In the genomic region with DNA sequence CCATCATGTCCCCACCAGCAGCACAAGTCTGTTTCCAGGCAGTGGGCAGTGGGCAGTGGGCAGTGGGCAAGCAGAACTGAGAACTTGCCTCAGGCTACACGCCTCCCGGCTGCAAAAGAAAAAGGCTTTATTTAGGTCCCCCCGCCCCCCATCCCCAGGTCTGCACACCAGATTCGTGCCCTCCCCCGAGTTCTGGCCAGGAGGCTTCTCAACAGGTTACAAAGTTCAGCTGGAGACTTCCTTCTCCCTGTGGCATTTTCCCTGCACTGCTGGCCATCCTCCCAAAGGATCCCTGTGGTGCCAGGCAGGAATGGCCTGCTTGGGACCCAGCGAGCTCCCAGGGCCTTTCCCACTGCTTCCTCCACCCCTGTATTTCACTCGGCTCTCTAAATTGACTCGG, we compare ENCODE assay signal across 32 cellular contexts.
"Had no signal": no experiment of that assay in that cellular context is flagged by ENCODE, and none has a peak within 500 bp of the region (broad histone marks: within the 10 kb centered on the region; RNA-seq: fewer than 3 reads in every experiment).

No MANE protein-coding gene starts in this region.

- H3K4me3 Mint-ChIP-seq: activated B cell treated with CpG ODN at 0.5 μM for 24 hours; activated CD8-positive, alpha-beta T cell treated with anti-CD3 and anti-CD28 coated beads for 36 hours; activated naive CD4-positive, alpha-beta T cell treated with anti-CD3 and anti-CD28 coated beads, Interleukin-2, amount 10 ng/mL, durations not matched to agents 7 days and 5 days; activated naive CD8-positive, alpha-beta T cell treated with anti-CD3 and anti-CD28 coated beads, Interleukin-2, amount 10 ng/mL, durations not matched to agents 7 days and 5 days; brain; T-helper 17 cell; T-helper 2 cell treated with Interferon-gamma antibody and Interleukin-4, amounts not matched to agents 5 μg/mL and 100 μg/mL, for 36 hours had no signal

- H3K36me3 Mint-ChIP-seq: brain had no signal

- H3K9me3 ChIP-seq: breast epithelium, colonic mucosa, gastroesophageal sphincter had no signal

- FAIRE-seq: endometrium, endothelial cell of umbilical vein had no signal

- H3K27me3 ChIP-seq: ascending aorta, breast epithelium, cardiac muscle cell, colonic mucosa, gastroesophageal sphincter had no signal

- H3K27ac Mint-ChIP-seq: activated B cell treated with CpG ODN at 0.5 μM for 24 hours; activated CD8-positive, alpha-beta T cell treated with anti-CD3 and anti-CD28 coated beads for 36 hours; activated naive CD4-positive, alpha-beta T cell treated with anti-CD3 and anti-CD28 coated beads, Interleukin-2, amount 10 ng/mL, durations not matched to agents 7 days and 5 days; activated naive CD4-positive, alpha-beta T cell treated with anti-CD3 and anti-CD28 coated beads, Interleukin-2, amount 50 U/mL, for 72 hours; activated naive CD8-positive, alpha-beta T cell treated with anti-CD3 and anti-CD28 coated beads, Interleukin-2, amount 10 ng/mL, durations not matched to agents 7 days and 5 days; brain; T-helper 17 cell; T-helper 2 cell treated with Interferon-gamma antibody and Interleukin-4, amounts not matched to agents 5 μg/mL and 100 μg/mL, for 36 hours had no signal

- ATAC-seq: activated CD4-positive, CD25-positive, alpha-beta regulatory T cell treated with anti-CD3 and anti-CD28 coated beads, Interleukin-2, amount 50 U/mL, for 24 hours; activated CD8-positive, alpha-beta T cell treated with anti-CD3 and anti-CD28 coated beads for 36 hours; activated naive CD4-positive, alpha-beta T cell treated with anti-CD3 and anti-CD28 coated beads, Interleukin-2, amount 50 U/mL, for 72 hours; gastroesophageal sphincter; heart right ventricle; T-helper 17 cell had no signal

- H3K4me1 Mint-ChIP-seq: brain had no signal

- H3K27ac ChIP-seq: ascending aorta, breast epithelium, cardiac muscle cell, colonic mucosa, epithelial cell of prostate, esophagus squamous epithelium, gastroesophageal sphincter, heart right ventricle, WERI-Rb-1 had no signal

- H3K4me1 ChIP-seq: ascending aorta, breast epithelium, colonic mucosa, esophagus squamous epithelium, gastroesophageal sphincter, heart right ventricle had no signal

- DNase-seq: activated B cell treated with CpG ODN at 0.5 μM for 24 hours; activated CD4-positive, alpha-beta T cell treated with anti-CD3 and anti-CD28 coated beads for 48 hours; activated CD4-positive, alpha-beta T cell treated with anti-CD3 and anti-CD28 coated beads, Interleukin-2, amount 50 U/mL, for 1 hour; activated CD4-positive, alpha-beta T cell treated with anti-CD3 and anti-CD28 coated beads, Interleukin-2, amount 50 U/mL, for 48 hours; activated CD8-positive, alpha-beta T cell treated with anti-CD3 and anti-CD28 coated beads for 36 hours; activated gamma-delta T cell; activated naive CD4-positive, alpha-beta T cell; activated naive CD4-positive, alpha-beta T cell treated with anti-CD3 and anti-CD28 coated beads, Interleukin-2, amount 10 ng/mL, durations not matched to agents 7 days and 5 days; activated naive CD8-positive, alpha-beta T cell treated with anti-CD3 and anti-CD28 coated beads, Interleukin-2, amount 10 ng/mL, durations not matched to agents 7 days and 5 days; activated T-cell treated with anti-CD3 and anti-CD28 coated beads for 4 hours; central memory CD4-positive, alpha-beta T cell; cerebellar nuclear complex; colonic mucosa; effector CD8-positive, alpha-beta T cell; esophagus squamous epithelium; foreskin melanocyte; heart right ventricle; T-helper 1 cell; T-helper 17 cell; T1000; WERI-Rb-1 had no signal

- H3K36me3 ChIP-seq: ascending aorta, breast epithelium, cardiac muscle cell, colonic mucosa, esophagus squamous epithelium, gastroesophageal sphincter, heart right ventricle, WERI-Rb-1 had no signal

- H3K4me3 ChIP-seq: ascending aorta, breast epithelium, cardiac muscle cell, colonic mucosa, esophagus squamous epithelium, gastroesophageal sphincter, heart right ventricle had no signal
